Comparison of ENCODE assay signal across 8 cellular contexts in the genomic region with DNA sequence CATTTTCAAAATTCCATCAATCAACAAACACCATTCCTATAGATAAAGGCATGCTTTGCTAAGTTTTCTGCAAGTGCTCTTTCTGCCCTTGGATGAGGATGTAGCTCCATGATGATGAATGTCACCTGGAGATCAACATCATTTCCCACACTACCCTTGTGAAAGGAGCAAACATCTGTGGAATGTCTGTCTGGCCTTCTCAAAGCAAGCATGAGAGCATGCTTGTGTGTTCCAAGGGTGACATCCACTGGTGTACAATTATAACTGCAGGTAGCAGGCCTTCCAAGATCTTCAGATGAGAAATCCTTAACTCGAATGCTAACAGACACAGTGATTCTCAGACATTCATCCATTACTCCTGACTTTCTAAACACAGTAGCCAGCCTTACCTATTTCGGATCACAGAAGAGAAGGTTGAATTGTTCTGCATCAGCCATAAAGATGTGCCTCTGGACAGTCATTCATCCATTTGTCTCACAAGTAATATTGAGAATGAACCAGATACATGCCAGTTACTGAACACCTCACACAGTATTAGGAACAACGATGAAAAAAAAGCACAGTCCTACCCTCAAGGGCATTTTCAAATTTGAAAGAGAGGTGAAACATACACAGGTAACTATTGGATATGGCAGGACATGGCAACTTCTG.
DNase-seq lines count a peak whose midpoint lies in the region; ATAC-seq and TF ChIP-seq lines count a peak whose summit lies in the region.

No MANE protein-coding gene starts in this region.

- no peaks in the 10 kb centered on the region for H3K9me2 ChIP-seq in SU-DHL-6 (replicated peaks; ENCODE audit: insufficient read depth, low read length)

- no peaks in the 10 kb centered on the region for H3K27me3 ChIP-seq in SU-DHL-6 (ENCODE audit: low read length)
- no peaks in the 10 kb centered on the region for H3K27me3 ChIP-seq in neural progenitor cell

- H3K36me3 Mint-ChIP-seq in neural progenitor cell, result no peaks in the 10 kb centered on the region

- H3K27ac ChIP-seq in SU-DHL-6 (ENCODE audit: low read depth, low read length), result no peak overlapping the region
- no peak overlapping the region for H3K27ac ChIP-seq in neural progenitor cell

- H3K36me3 ChIP-seq in SU-DHL-6 (ENCODE audit: low read length) (no peaks in the 10 kb centered on the region), neural progenitor cell (no peaks in the 10 kb centered on the region)

- H3K9me3 Mint-ChIP-seq in neural progenitor cell, result no peaks in the 10 kb centered on the region

- H3F3A ChIP-seq in SU-DHL-6 (ENCODE audit: insufficient read depth), result no peaks in the 10 kb centered on the region
- H3F3A ChIP-seq in neural progenitor cell (ENCODE audit: low read depth), result peaks cover 12% of the 10 kb centered on the region

- no peaks in the 10 kb centered on the region for H3K27me3 Mint-ChIP-seq in neural progenitor cell (ENCODE audit: insufficient read depth, low read depth)

- no peak overlapping the region for H3K4me3 ChIP-seq in SU-DHL-6 (ENCODE audit: insufficient read depth, low read length, poor library complexity, severe bottlenecking)
- H3K4me3 ChIP-seq in fibroblast of pulmonary artery (replicated peaks; ENCODE audit: low read depth, low read length), result no peak overlapping the region
- no peak overlapping the region for H3K4me3 ChIP-seq in neural progenitor cell

- H4K20me1 ChIP-seq in SU-DHL-6 (ENCODE audit: low read depth, low read length) (no peaks in the 10 kb centered on the region), neural progenitor cell (ENCODE audit: low read depth) (no peaks in the 10 kb centered on the region)

- ATAC-seq in GM18519 (IDR thresholded peaks at IDR 0.05; ENCODE audit: low FRiP score, unreplicated experiment), result peak; percentile 95
- peak; percentile 95 for ATAC-seq in HG02885 (IDR thresholded peaks at IDR 0.05; ENCODE audit: poor library complexity, unreplicated experiment)

- H3K9me3 ChIP-seq in SU-DHL-6 (ENCODE audit: insufficient read depth, low read length), result no peaks in the 10 kb centered on the region
- H3K9me3 ChIP-seq in neural progenitor cell (ENCODE audit: low read depth), result no peaks in the 10 kb centered on the region

- no peak overlapping the region for H3K4me2 ChIP-seq in SU-DHL-6 (ENCODE audit: low read depth, low read length, poor library complexity, severe bottlenecking)
- H3K4me2 ChIP-seq in neural progenitor cell, result no peak overlapping the region

- no peak overlapping the region for H2AFZ ChIP-seq in SU-DHL-6 (ENCODE audit: low read depth, low read length, severe bottlenecking)
- peak overlapping the region; percentile 23 for H2AFZ ChIP-seq in neural progenitor cell (replicated peaks)

- H3K27ac Mint-ChIP-seq in neural progenitor cell, result peak overlapping the region; percentile 14

- H3K4me1 ChIP-seq in neural progenitor cell, result peaks cover 12% of the 10 kb centered on the region

- H3K79me2 ChIP-seq in SU-DHL-6 (ENCODE audit: insufficient read depth, low read length), result no peaks in the 10 kb centered on the region
- no peaks in the 10 kb centered on the region for H3K79me2 ChIP-seq in neural progenitor cell (ENCODE audit: low read depth)

- DNase-seq in CD1c-positive myeloid dendritic cell (ENCODE audit: extremely low spot score), result peak; percentile 44
- peak; percentile 25 for DNase-seq in NCI-H1417 treated with DMSO at 0.1 percent for 48 hours (lab: John Stamatoyannopoulos, UW)
- peak; percentile 97 for DNase-seq in fibroblast of pulmonary artery (ENCODE audit: low read depth)
- peak; percentile 88 for DNase-seq in neural progenitor cell (ENCODE audit: low spot score)
- no peak for DNase-seq in mesenteric fat pad (ENCODE audit: low spot score)

- TF ChIP-seq CTCF in SU-DHL-6 (IDR thresholded peaks at IDR 0.05; ENCODE audit: insufficient read depth, low read length, poor library complexity, severe bottlenecking), result peak; percentile 67
- peak; percentile 96 for TF ChIP-seq CTCF in fibroblast of pulmonary artery (IDR thresholded peaks at IDR 0.05; ENCODE audit: low read length, missing control alignments)
- peak; percentile 94 for TF ChIP-seq CTCF in neural progenitor cell (IDR thresholded peaks at IDR 0.05)

- no peak overlapping the region for H3K4me3 Mint-ChIP-seq in neural progenitor cell

- H3K9ac ChIP-seq in SU-DHL-6 (ENCODE audit: low read length) (no peak overlapping the region), neural progenitor cell (no peak overlapping the region)

- H3K4me1 Mint-ChIP-seq in neural progenitor cell, result peaks cover 7% of the 10 kb centered on the region
